Comparison of ENCODE assay signal across 8 cellular contexts in genomic region chr5:7868427-7868772, GRCh38. TPM values are rescaled to one million over a fixed set of nuclear protein-coding genes. Genes with fewer than 3 reads are reported as not detected.
DNase-seq lines count a peak whose midpoint lies in the region; FAIRE-seq and TF ChIP-seq lines count a peak whose summit lies in the region.

No MANE protein-coding gene starts in this region.

- peaks cover 1% of the 10 kb centered on the region for H3K36me3 Mint-ChIP-seq in progenitor cell of endocrine pancreas (ENCODE audit: insufficient read depth)

- no peaks in the 10 kb centered on the region for H3K27me3 ChIP-seq in SJCRH30

- H3K9me3 Mint-ChIP-seq in progenitor cell of endocrine pancreas (ENCODE audit: low read depth) = no peaks in the 10 kb centered on the region

- 0 out of 2 replicates have a peak, but pooled peaks cover 2% of the 10 kb centered on the region for H3K4me1 ChIP-seq in SJCRH30

- no peak for FAIRE-seq in GM12892 (lab: Jason Lieb, UNC)

- DNase-seq in NCI-H510A treated with DMSO at 0.1 percent for 48 hours (lab: John Stamatoyannopoulos, UW) = peak; percentile 54
- no peak for DNase-seq in NCI-H510A (lab: John Stamatoyannopoulos, UW)
- no peak for DNase-seq in SJCRH30
- no peak for DNase-seq in fibroblast of mammary gland (ENCODE audit: low read depth)
- no peak for DNase-seq in progenitor cell of endocrine pancreas (ENCODE audit: low spot score, unreplicated experiment)
- DNase-seq in HK-2 (ENCODE audit: unreplicated experiment) = no peak
- no peak for DNase-seq in GM12892 (ENCODE audit: insufficient read length)
- DNase-seq in mucosa of gallbladder (ENCODE audit: low spot score) = no peak

- H3K4me3 Mint-ChIP-seq in progenitor cell of endocrine pancreas (ENCODE audit: low read depth) = peak overlapping the region; percentile 99

- H3K27me3 Mint-ChIP-seq in progenitor cell of endocrine pancreas = no peaks in the 10 kb centered on the region

- TF ChIP-seq POLR2A in GM12892 (IDR thresholded peaks at IDR 0.05; ENCODE audit: low read depth, low read length) = no peak

- H3K4me3 ChIP-seq in SJCRH30 = peak overlapping the region; percentile 98
- peak overlapping the region; percentile 74 for H3K4me3 ChIP-seq in fibroblast of mammary gland (ENCODE audit: control insufficient read depth, low read depth, low read length)

- H3K27ac ChIP-seq in SJCRH30 = peak overlapping the region; percentile 69

- H3K4me1 Mint-ChIP-seq in progenitor cell of endocrine pancreas (ENCODE audit: low read depth) = peaks cover 14% of the 10 kb centered on the region

- peak overlapping the region; percentile 91 for H3K27ac Mint-ChIP-seq in progenitor cell of endocrine pancreas

- TF ChIP-seq CTCF in fibroblast of mammary gland (conservative IDR thresholded peaks at IDR 0.05; ENCODE audit: control insufficient read depth, insufficient read depth, low read depth, low read length) (no peak), progenitor cell of endocrine pancreas (IDR thresholded peaks at IDR 0.05; ENCODE audit: unreplicated experiment) (no peak)

- peaks cover 4% of the 10 kb centered on the region for H3K36me3 ChIP-seq in SJCRH30

- H3K9me3 ChIP-seq in SJCRH30 (replicated peaks) = no peaks in the 10 kb centered on the region

RNA-seq across cellular contexts. Expression of gene FASTKD3, which starts 0.4 kb away (rescaled TPM):
- total RNA-seq in SJCRH30 (2014; rRNA removed; shearing (Covaris generic)) = 16.9 TPM in 2 replicates
- total RNA-seq in progenitor cell of endocrine pancreas (9.4 and 11.1 TPM in 2 replicates), mucosa of gallbladder (5.5 TPM)
- polyA plus RNA-seq in GM12892 (2012; ENCODE audit: missing spikeins) = 17.1 TPM

RNA-seq across cellular contexts. Expression of gene MTRR, which starts 0.5 kb away (rescaled TPM):
- 29.4 and 31.7 TPM in 2 replicates for total RNA-seq in SJCRH30 (2014; rRNA removed; shearing (Covaris generic))
- 49.0 and 49.3 TPM in 2 replicates for total RNA-seq in progenitor cell of endocrine pancreas
- 23.0 TPM for polyA plus RNA-seq in GM12892 (2012; ENCODE audit: missing spikeins)
- 42.9 TPM for total RNA-seq in mucosa of gallbladder

RNA-seq across cellular contexts. Expression of gene CFAP90, which starts 17.5 kb away (rescaled TPM):
- total RNA-seq in SJCRH30 (2014; rRNA removed; shearing (Covaris generic)) = 0.20 TPM in 1 of 2 replicates, not detected in the other
- total RNA-seq in progenitor cell of endocrine pancreas (2.1 and 2.8 TPM in 2 replicates), mucosa of gallbladder (not detected)
- polyA plus RNA-seq in GM12892 (2012; ENCODE audit: missing spikeins) = not detected
